23 cellular contexts compared by ENCODE assay signal in genomic region chr16:66824006-66824405, GRCh38. TPM values are rescaled to one million over a fixed set of nuclear protein-coding genes. Genes with fewer than 3 reads are reported as not detected.
DNase-seq lines count a peak whose midpoint lies in the region; ATAC-seq, FAIRE-seq and TF ChIP-seq lines count a peak whose summit lies in the region.
"Had no signal": no experiment of that assay in that cellular context is flagged by ENCODE, and none has a peak within 500 bp of the region (broad histone marks: within the 10 kb centered on the region; RNA-seq: fewer than 3 reads in every experiment).

No MANE protein-coding gene starts in this region.

- H3K27me3 ChIP-seq in RWPE2 (ENCODE audit: insufficient read depth, poor library complexity, severe bottlenecking), result no peaks in the 10 kb centered on the region
- H3K27me3 ChIP-seq: MG63 had no signal

- H3K36me3 Mint-ChIP-seq in nephron progenitor cell (ENCODE audit: low read depth), result peaks cover 79% of the 10 kb centered on the region

- H3K4me3 ChIP-seq in RWPE2 (ENCODE audit: severe bottlenecking), result no peak overlapping the region
- H3K4me3 ChIP-seq in kidney (ENCODE audit: low read length in 2 of 2), result no peak overlapping the region
- H3K4me3 ChIP-seq: MG63 had no signal

- DNase-seq in HCEC 1CT, result peak; percentile 28
- DNase-seq in RWPE2 (ENCODE audit: low spot score), result no peak
- peak; percentile 9 for DNase-seq in fibroblast of gingiva (ENCODE audit: low read depth)
- no peak for DNase-seq in nephron progenitor cell
- DNase-seq in AML-193 (lab: John Stamatoyannopoulos, UW), result no peak
- DNase-seq in GM19239 (ENCODE audit: insufficient read length, low spot score), result no peak
- DNase-seq in AG08395 (ENCODE audit: low spot score), result no peak
- no peak for DNase-seq in kidney
- DNase-seq: DND-41; GDM1; MG63; NCI-H1092; NK-92 treated with Interleukin-12 subunit alpha and Interleukin-12 subunit beta, amount 100 ng/mL, for 24 hours; OCI-M1; SIG-M5; T-cell had no signal

- H3K9me3 ChIP-seq in RWPE2 (ENCODE audit: severe bottlenecking), result no peaks in the 10 kb centered on the region
- no peaks in the 10 kb centered on the region for H3K9me3 ChIP-seq in kidney (ENCODE audit: control insufficient read depth in 1 of 2, low read length in 2 of 2)
- H3K9me3 ChIP-seq: MG63 had no signal

- no peak overlapping the region for H3K9ac ChIP-seq in kidney (ENCODE audit: low read length in 2 of 2)

- FAIRE-seq in GM19239 (lab: Jason Lieb, UNC) (no peak), kidney (lab: Jason Lieb, UNC) (no peak)
- FAIRE-seq: H1 had no signal

- H3K36me3 ChIP-seq in RWPE2 (ENCODE audit: low read depth), result peaks cover 83% of the 10 kb centered on the region
- H3K36me3 ChIP-seq in kidney (ENCODE audit: control insufficient read depth in 1 of 2, insufficient read depth in 2 of 2, low read length in 2 of 2), result peaks cover 22 to 34% of the 10 kb centered on the region in 2 donors

- intact Hi-C loops in kidney (cut with DNase I), result no loop called here

- H3K27me3 Mint-ChIP-seq in nephron progenitor cell (ENCODE audit: low read depth, poor library complexity), result peaks cover 2% of the 10 kb centered on the region
- H3K27me3 Mint-ChIP-seq: T-cell had no signal

- H3K27ac Mint-ChIP-seq in nephron progenitor cell, result peak overlapping the region; percentile 89

- H3K4me3 Mint-ChIP-seq in nephron progenitor cell, result no peak overlapping the region
- H3K4me3 Mint-ChIP-seq: T-cell had no signal

- H3K27ac ChIP-seq in RWPE2 (ENCODE audit: poor library complexity, severe bottlenecking) (no peak overlapping the region), kidney (ENCODE audit: low read depth in 2 of 2, low read length in 2 of 2) (no peak overlapping the region)
- H3K27ac ChIP-seq: C4-2B had no signal

- peaks cover 17% of the 10 kb centered on the region for H3K4me1 Mint-ChIP-seq in nephron progenitor cell

- H3K9me3 Mint-ChIP-seq in nephron progenitor cell, result no peaks in the 10 kb centered on the region
- H3K9me3 Mint-ChIP-seq: T-cell had no signal

- peak; percentile 27; the same call in 1 of the 3 replicates for ATAC-seq in RWPE2 (ENCODE audit: low read depth)
- ATAC-seq: SK-N-SH treated with all-trans-retinoic acid at 6 μM for 48 hours, T-cell had no signal

- H3K4me1 ChIP-seq in RWPE2 (ENCODE audit: insufficient read depth, poor library complexity, severe bottlenecking) (no peaks in the 10 kb centered on the region), kidney (ENCODE audit: control insufficient read depth in 1 of 2, insufficient read depth in 1 of 2, low read depth in 1 of 2, low read length in 2 of 2) (no peaks in the 10 kb centered on the region)

- TF ChIP-seq CTCF in RWPE2 (IDR thresholded peaks at IDR 0.05; ENCODE audit: poor library complexity, severe bottlenecking), result no peak
- no peak for TF ChIP-seq CTCF in nephron progenitor cell (IDR thresholded peaks at IDR 0.05)
- TF ChIP-seq CTCF in kidney (IDR thresholded peaks at IDR 0.05; ENCODE audit: borderline replicate concordance, extremely low read depth, insufficient read depth), result no peak

RNA-seq across cellular contexts. Expression of gene NAE1, which starts 6.8 kb away (rescaled TPM):
- total RNA-seq in kidney, result 45.6 TPM
- polyA plus RNA-seq in kidney (ENCODE audit: insufficient read depth, low read depth, low replicate concordance), result 37.5 TPM

RNA-seq across cellular contexts. Expression of gene CA7, which starts 20.2 kb away (rescaled TPM):
- total RNA-seq in kidney, result not detected
- polyA plus RNA-seq in kidney (ENCODE audit: insufficient read depth, low read depth, low replicate concordance), result not detected
- total RNA-seq: A673, HT-29, NCI-H460, RPMI7951, T-cell had no signal

RNA-seq across cellular contexts. Expression of gene TERB1, which starts 22.6 kb away (rescaled TPM):
- 0.19 TPM for total RNA-seq in kidney
- not detected for polyA plus RNA-seq in kidney (ENCODE audit: insufficient read depth, low read depth, low replicate concordance)
- total RNA-seq: A673, H1, HT-29, RPMI7951 had no signal
- polyA plus RNA-seq: H1 had no signal

RNA-seq across cellular contexts. Expression of gene PDP2, which starts 56.3 kb away (rescaled TPM):
- 9.2 TPM for total RNA-seq in kidney
- 5.1 TPM for polyA plus RNA-seq in kidney (ENCODE audit: insufficient read depth, low read depth, low replicate concordance)

Comparison
In these comparisons a context has a peak if more than half of its experiments do, and no peak if none do; other contexts are left out.
1. DNase-seq: peak in HCEC 1CT (single experiment) and fibroblast of gingiva (single experiment); none in RWPE2 (single experiment), nephron progenitor cell (single experiment), AML-193 (0 of 2), GM19239 (single experiment), AG08395 (single experiment) and kidney (single experiment).